9 cellular contexts compared by ENCODE assay signal in genomic region chr1:192601145-192602048, GRCh38.
A peak's percentile ranks its signal among the peaks of the same experiment; 100 is the strongest.
DNase-seq lines count a peak whose midpoint lies in the region; ATAC-seq, FAIRE-seq and TF ChIP-seq lines count a peak whose summit lies in the region.
"Had no signal": no experiment of that assay in that cellular context is flagged by ENCODE, and none has a peak within 500 bp of the region (broad histone marks: within the 10 kb centered on the region; RNA-seq: fewer than 3 reads in every experiment).

No MANE protein-coding gene starts in this region.

- DNase-seq in GM18507 (ENCODE audit: extremely low spot score, insufficient read length, low read depth) (no peak), fibroblast of pulmonary artery (ENCODE audit: low read depth) (peak; percentile 13), NCI-H510A treated with DMSO at 0.1 percent for 48 hours (lab: John Stamatoyannopoulos, UW) (no peak), GOT3 (lab: John Stamatoyannopoulos, UW) (no peak)
- DNase-seq in activated effector memory CD4-positive, alpha-beta T cell treated with Interleukin-2 at 50 U/mL for 16 hours: no peak
- DNase-seq in central memory CD4-positive, alpha-beta T cell: no peak
- DNase-seq: NCI-H526 treated with DMSO at 0.1 percent for 48 hours had no signal

- peak; percentile 46 for ATAC-seq in GM21576 (IDR thresholded peaks at IDR 0.05; ENCODE audit: unreplicated experiment)
- peak; percentile 57 for ATAC-seq in HG03457 (IDR thresholded peaks at IDR 0.05; ENCODE audit: unreplicated experiment)

- TF ChIP-seq CTCF in fibroblast of pulmonary artery (IDR thresholded peaks at IDR 0.05; ENCODE audit: low read length, missing control alignments): no peak

- peak; percentile 58 for FAIRE-seq in GM18507 (lab: Jason Lieb, UNC)

- H3K4me3 ChIP-seq in fibroblast of pulmonary artery (replicated peaks; ENCODE audit: low read depth, low read length): no peak overlapping the region
